Comparison of ENCODE assay signal across 19 cellular contexts in genomic region chr12:116343331-116343884, GRCh38.
"Had no signal": no experiment of that assay in that cellular context is flagged by ENCODE, and none has a peak within 500 bp of the region (broad histone marks: within the 10 kb centered on the region; RNA-seq: fewer than 3 reads in every experiment).

No MANE protein-coding gene starts in this region.

- H3K27me3 ChIP-seq: gastrocnemius medialis, heart right ventricle, sigmoid colon, tibial artery, upper lobe of left lung, uterus had no signal

- H2AFZ ChIP-seq: parathyroid adenoma had no signal

- H3K4me3 ChIP-seq: coronary artery, gastrocnemius medialis, heart right ventricle, psoas muscle, sigmoid colon, tibial artery, upper lobe of left lung, uterus had no signal

- H3K4me1 Mint-ChIP-seq: naive thymus-derived CD4-positive, alpha-beta T cell had no signal

- H3K79me2 ChIP-seq: parathyroid adenoma had no signal

- H3K36me3 ChIP-seq: gastrocnemius medialis, heart right ventricle, sigmoid colon, tibial artery, upper lobe of left lung, uterus had no signal

- H3K9me3 Mint-ChIP-seq: stimulated activated naive CD8-positive, alpha-beta T cell treated with anti-CD3 and anti-CD28 coated beads, Interleukin-15, Interleukin-2, amounts not matched to agents 100 ng/mL and 50 ng/mL, for 24 hours had no signal

- H3K4me1 ChIP-seq: parathyroid adenoma, uterus had no signal

- H3K27ac Mint-ChIP-seq: naive thymus-derived CD4-positive, alpha-beta T cell; nephron progenitor cell; stimulated activated naive CD8-positive, alpha-beta T cell treated with anti-CD3 and anti-CD28 coated beads, Interleukin-15, Interleukin-2, amounts not matched to agents 100 ng/mL and 50 ng/mL, for 24 hours had no signal

- H3K27me3 Mint-ChIP-seq: stimulated activated naive CD8-positive, alpha-beta T cell treated with anti-CD3 and anti-CD28 coated beads, Interleukin-15, Interleukin-2, amounts not matched to agents 100 ng/mL and 50 ng/mL, for 24 hours had no signal

- H3K4me3 Mint-ChIP-seq: naive thymus-derived CD4-positive, alpha-beta T cell; nephron progenitor cell; stimulated activated naive CD8-positive, alpha-beta T cell treated with anti-CD3 and anti-CD28 coated beads, Interleukin-15, Interleukin-2, amounts not matched to agents 100 ng/mL and 50 ng/mL, for 24 hours had no signal

- H3K9ac ChIP-seq: parathyroid adenoma had no signal

- H3K9me3 ChIP-seq: gastrocnemius medialis, sigmoid colon, tibial artery, upper lobe of left lung, uterus had no signal

- H3K27ac ChIP-seq: coronary artery, gastrocnemius medialis, heart right ventricle, parathyroid adenoma, psoas muscle, sigmoid colon, tibial artery, upper lobe of left lung, uterus had no signal

- ATAC-seq: esophagus mucosa; gastrocnemius medialis; heart right ventricle; naive thymus-derived CD4-positive, alpha-beta T cell; psoas muscle had no signal

- DNase-seq: effector CD4-positive, alpha-beta T cell; gastrocnemius medialis; heart right ventricle; hypothalamus; kidney glomerular epithelial cell; naive thymus-derived CD4-positive, alpha-beta T cell; nephron progenitor cell; psoas muscle; retina; sigmoid colon; small intestine; stimulated activated CD4-positive, alpha-beta T cell treated with anti-CD3 and anti-CD28 coated beads, Interleukin-12 subunit alpha, Interleukin-12 subunit beta, amount 100 ng/mL, for 4 hours; tibial artery; upper lobe of left lung; uterus had no signal
